ENCODE assay signal across 14 cellular contexts in genomic region chr2:48279347-48279746, GRCh38. TPM values are rescaled to one million over a fixed set of nuclear protein-coding genes. Genes with fewer than 3 reads are reported as not detected.
DNase-seq lines count a peak whose midpoint lies in the region; FAIRE-seq lines count a peak whose summit lies in the region.
"Had no signal": no experiment of that assay in that cellular context is flagged by ENCODE, and none has a peak within 500 bp of the region (broad histone marks: within the 10 kb centered on the region; RNA-seq: fewer than 3 reads in every experiment).

No MANE protein-coding gene starts in this region.

- no peak overlapping the region for H3K27ac ChIP-seq in substantia nigra (ENCODE audit: low read depth, low read length, poor library complexity, severe bottlenecking)
- H3K27ac ChIP-seq: SK-N-MC had no signal

- intact Hi-C loops in posterior vena cava (cut with DNase I) = no loop called here

- FAIRE-seq in islet of Langerhans (lab: Jason Lieb, UNC) = peak; percentile 93
- FAIRE-seq: astrocyte, colon had no signal

- DNase-seq in DMS79 treated with DMSO at 0.1 percent for 48 hours (lab: John Stamatoyannopoulos, UW) (peak; percentile 49), NCI-H1417 (lab: John Stamatoyannopoulos, UW) (peak; percentile 18 to 99 (median 85)), NCI-H774 (lab: John Stamatoyannopoulos, UW) (peak; percentile 53), substantia nigra (lab: John Stamatoyannopoulos, UW) (no peak), posterior vena cava (ENCODE audit: low spot score) (no peak), NOMO-1 treated with dmso at 0.1 percent for 144 hours (lab: John Stamatoyannopoulos, UW; ENCODE audit: unreplicated experiment) (no peak)
- no peak for DNase-seq in effector CD4-positive, alpha-beta T cell
- DNase-seq: activated naive CD4-positive, alpha-beta T cell; activated T-cell treated with anti-CD3 and anti-CD28 coated beads for 4 hours; NCI-H524 had no signal

RNA-seq across cellular contexts. Expression of gene FOXN2, which starts 35.1 kb away (rescaled TPM):
- 10 to 100 TPM; 25.2 to 26.6 TPM for total RNA-seq in posterior vena cava

Comparison
In these comparisons a context has a peak if more than half of its experiments do, and no peak if none do; other contexts are left out.
1. DNase-seq: peak in DMS79 treated with DMSO at 0.1 percent for 48 hours (single experiment), NCI-H1417 (3 of 3) and NCI-H774 (single experiment); none in substantia nigra (0 of 49), posterior vena cava (single experiment), effector CD4-positive, alpha-beta T cell (single experiment) and NOMO-1 treated with dmso at 0.1 percent for 144 hours (single experiment).